In the genomic region with DNA sequence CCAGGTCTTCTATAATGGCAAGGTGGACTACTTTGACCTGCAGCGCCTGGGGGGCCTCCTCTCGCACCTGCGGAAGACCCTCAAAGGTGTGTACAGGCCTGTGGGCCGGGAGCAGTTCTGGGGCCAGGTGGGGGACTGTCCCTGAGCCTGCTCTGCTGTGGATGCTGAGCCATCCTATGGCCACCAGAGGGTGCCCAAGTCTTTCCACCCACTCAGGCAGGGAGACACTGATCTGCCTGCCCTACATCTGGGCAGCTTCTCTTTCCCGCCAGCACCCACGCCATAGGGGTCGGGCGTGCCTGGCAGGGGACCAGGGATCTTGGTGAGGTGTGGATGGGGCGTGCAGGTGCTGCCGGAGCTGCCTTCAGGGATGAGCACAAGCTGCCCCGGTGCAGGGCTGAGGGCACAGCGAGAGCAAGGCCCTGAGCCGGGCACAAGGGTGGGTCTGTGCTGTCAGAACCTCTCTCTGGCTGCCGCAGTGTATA, we compare ENCODE assay signal across 8 cellular contexts. TPM values are rescaled to one million over a fixed set of nuclear protein-coding genes. Genes with fewer than 3 reads are reported as not detected.
A peak's percentile ranks its signal among the peaks of the same experiment; 100 is the strongest.
DNase-seq lines count a peak whose midpoint lies in the region; ATAC-seq and TF ChIP-seq lines count a peak whose summit lies in the region.

No MANE protein-coding gene starts in this region.

- peaks cover 12% of the 10 kb centered on the region for H3K36me3 ChIP-seq in WERI-Rb-1

- H3K4me3 ChIP-seq in WERI-Rb-1 (ENCODE audit: low read depth, low read length) (no peak overlapping the region), cardiac fibroblast (replicated peaks in 1 of 2; ENCODE audit: low read depth in 2 of 2, low read length in 2 of 2) (no peak overlapping the region)

- H3K27ac ChIP-seq in WERI-Rb-1, result 0 out of 2 replicates have a peak overlapping the region, but pooled peaks have one; percentile 3

- TF ChIP-seq CTCF in WERI-Rb-1 (IDR thresholded peaks at IDR 0.05; ENCODE audit: low read depth, low read length), result peak; percentile 95
- TF ChIP-seq CTCF in cardiac fibroblast (IDR thresholded peaks at IDR 0.05; ENCODE audit: low read depth, low read length), result peak; percentile 93

- ATAC-seq in GM21825 (IDR thresholded peaks at IDR 0.05; ENCODE audit: unreplicated experiment) (peak; percentile 65), left colon (peak; percentile 92), HG02973 (IDR thresholded peaks at IDR 0.05; ENCODE audit: unreplicated experiment) (no peak)

- no peaks in the 10 kb centered on the region for H3K27me3 ChIP-seq in WERI-Rb-1 (ENCODE audit: insufficient read depth, low read depth, severe bottlenecking)

- DNase-seq in DMS114 treated with DMSO at 0.1 percent for 48 hours (lab: John Stamatoyannopoulos, UW; ENCODE audit: unreplicated experiment) (peak; percentile 20), NCI-H1930 (lab: John Stamatoyannopoulos, UW) (peak; percentile 4 to 24), WERI-Rb-1 (peak; percentile 76), cardiac fibroblast (ENCODE audit: low read depth in 2 of 2) (peak; percentile 68 to 75), left colon (peak; percentile 54 to 62)
- peak in 2 of 3 donors; percentile 38 to 42 for DNase-seq in stimulated activated CD4-positive, alpha-beta T cell treated with anti-CD3 and anti-CD28 coated beads, TNF-alpha, amount 100 ng/mL, for 1 hour (ENCODE audit: low read depth in 3 of 3, low spot score in 1 of 3)

- intact Hi-C loops in left colon (cut with DNase I, micrococcal nuclease), result loop anchor here in 1 of 2 donors (5.0 kb wide), 1 partner anchor 134 kb away; no protein-coding TSS in a partner anchor

- H3K9me3 ChIP-seq in WERI-Rb-1 (ENCODE audit: severe bottlenecking), result no peaks in the 10 kb centered on the region

RNA-seq across cellular contexts. Expression of a gene that starts 14.1 kb away (rescaled TPM):
- 10 to 100 TPM; 40.3 to 44.0 TPM for total RNA-seq in left colon

RNA-seq across cellular contexts. Expression of a gene that starts 14.2 kb away (rescaled TPM):
- total RNA-seq in left colon, result 10 to 100 TPM; 22.1 to 28.2 TPM

RNA-seq across cellular contexts. Expression of a gene that starts 16.0 kb away (rescaled TPM):
- total RNA-seq in left colon, result not detected

RNA-seq across cellular contexts. Expression of a gene that starts 20.3 kb away (rescaled TPM):
- 10 to 100 TPM; 54.2 to 78.4 TPM for total RNA-seq in left colon

RNA-seq across cellular contexts. Expression of a gene that starts 29.3 kb away (rescaled TPM):
- total RNA-seq in left colon, result 100 to 1,000 TPM; 153 to 182 TPM

Comparison
In these comparisons a context has a peak if more than half of its experiments do, and no peak if none do; other contexts are left out.
1. DNase-seq: peak in every context shown above with its lines; median percentile 76 in WERI-Rb-1; 72 in cardiac fibroblast; 58 in left colon; 40 in stimulated activated CD4-positive, alpha-beta T cell treated with anti-CD3 and anti-CD28 coated beads, TNF-alpha, amount 100 ng/mL, for 1 hour; 20 in DMS114 treated with DMSO at 0.1 percent for 48 hours; 14 in NCI-H1930.